Comparison of ENCODE assay signal across 16 cellular contexts in genomic region chr20:41087777-41088176, GRCh38.
"Had no signal": no experiment of that assay in that cellular context is flagged by ENCODE, and none has a peak within 500 bp of the region (broad histone marks: within the 10 kb centered on the region; RNA-seq: fewer than 3 reads in every experiment).

No MANE protein-coding gene starts in this region.

- H3K4me1 ChIP-seq: tibial artery had no signal

- H3K9ac ChIP-seq: parathyroid adenoma had no signal

- H3K36me3 ChIP-seq: breast epithelium had no signal

- H3K9me3 ChIP-seq: breast epithelium, tibial artery, vagina had no signal

- DNase-seq: activated gamma-delta T cell; activated naive CD8-positive, alpha-beta T cell treated with anti-CD3 and anti-CD28 coated beads, Interleukin-2, amount 10 ng/mL, durations not matched to agents 7 days and 5 days; aorta; endodermal cell; hypothalamus; immature natural killer cell; left cardiac atrium; midbrain; stimulated activated CD4-positive, alpha-beta T cell treated with anti-CD3 and anti-CD28 coated beads, Interleukin-15, amount 100 ng/mL, for 24 hours; stimulated activated CD4-positive, alpha-beta T cell treated with anti-CD3 and anti-CD28 coated beads, Interleukin-4, amount 100 ng/mL, for 4 hours; tibial artery had no signal

- H3K27me3 Mint-ChIP-seq: activated naive CD8-positive, alpha-beta T cell treated with anti-CD3 and anti-CD28 coated beads, Interleukin-2, amount 10 ng/mL, durations not matched to agents 7 days and 5 days had no signal

- H3K4me3 Mint-ChIP-seq: endodermal cell, immature natural killer cell had no signal

- H3K4me1 Mint-ChIP-seq: endodermal cell had no signal

- H3K27ac ChIP-seq: breast epithelium, parathyroid adenoma, tibial artery, vagina had no signal

- H3K27ac Mint-ChIP-seq: endodermal cell had no signal

- H3K27me3 ChIP-seq: breast epithelium, tibial artery, vagina had no signal

- H3K4me3 ChIP-seq: breast epithelium, lung, tibial artery, vagina had no signal

- ATAC-seq: activated CD4-positive, CD25-positive, alpha-beta regulatory T cell treated with anti-CD3 and anti-CD28 coated beads, Interleukin-2, amount 50 U/mL, for 24 hours; left cardiac atrium had no signal

- H3K9me3 Mint-ChIP-seq: activated naive CD8-positive, alpha-beta T cell treated with anti-CD3 and anti-CD28 coated beads, Interleukin-2, amount 10 ng/mL, durations not matched to agents 7 days and 5 days; endodermal cell; immature natural killer cell had no signal

- H2AFZ ChIP-seq: parathyroid adenoma had no signal
